14 cellular contexts compared by ENCODE assay signal in the genomic region with DNA sequence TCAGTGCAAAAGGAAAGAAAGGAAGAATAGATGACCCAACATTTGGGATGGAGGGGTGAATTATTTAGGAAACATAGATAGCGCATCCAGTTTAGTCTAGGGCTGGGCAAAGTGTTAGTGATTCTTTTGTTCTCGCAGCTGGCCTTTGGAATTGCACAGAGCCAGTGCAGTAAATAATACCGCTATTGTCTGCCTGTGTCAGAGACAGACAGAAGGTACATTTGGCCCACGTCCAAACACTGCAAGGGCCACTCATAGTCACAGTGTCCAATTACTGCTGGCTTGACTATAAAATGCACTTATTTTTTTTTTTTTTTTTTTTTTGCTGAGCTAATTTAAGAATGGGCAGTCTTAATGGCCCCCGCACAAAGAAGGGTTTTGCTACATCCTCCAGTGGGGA.
A peak's percentile ranks its signal among the peaks of the same experiment; 100 is the strongest.
DNase-seq lines count a peak whose midpoint lies in the region; ATAC-seq and TF ChIP-seq lines count a peak whose summit lies in the region.
"Had no signal": no experiment of that assay in that cellular context is flagged by ENCODE, and none has a peak within 500 bp of the region (broad histone marks: within the 10 kb centered on the region; RNA-seq: fewer than 3 reads in every experiment).

No MANE protein-coding gene starts in this region.

- no peak overlapping the region for H4K8ac ChIP-seq in neuronal stem cell (ENCODE audit: low read depth, low read length)

- POLR2A ChIA-PET in activated CD8-positive, alpha-beta T cell treated with anti-CD3 and anti-CD28 coated beads for 36 hours (lab: Charles Lee): no interaction called here

- no peak overlapping the region for H3K9ac ChIP-seq in neuronal stem cell (ENCODE audit: low read depth, low read length, poor library complexity)

- CTCF ChIA-PET in activated CD8-positive, alpha-beta T cell treated with anti-CD3 and anti-CD28 coated beads for 36 hours (lab: Charles Lee): no interaction called here

- no peak overlapping the region for H2AK5ac ChIP-seq in neuronal stem cell (ENCODE audit: low read depth, low read length)

- no peak for ATAC-seq in HG02970 (IDR thresholded peaks at IDR 0.05; ENCODE audit: low FRiP score, unreplicated experiment)
- ATAC-seq in GM18502 (IDR thresholded peaks at IDR 0.05; ENCODE audit: poor library complexity, unreplicated experiment): no peak
- ATAC-seq in activated CD8-positive, alpha-beta T cell treated with anti-CD3 and anti-CD28 coated beads for 36 hours: no peak
- ATAC-seq: naive thymus-derived CD4-positive, alpha-beta T cell; Right ventricle myocardium inferior had no signal

- no peak overlapping the region for H3K27ac Mint-ChIP-seq in activated CD8-positive, alpha-beta T cell treated with anti-CD3 and anti-CD28 coated beads for 36 hours

- H2BK5ac ChIP-seq in neuronal stem cell (ENCODE audit: low read length): no peak overlapping the region

- H3K36me3 ChIP-seq in neuronal stem cell (replicated peaks in 1 of 2; ENCODE audit: control insufficient read depth in 2 of 2, insufficient read depth in 2 of 2, low read length in 2 of 2): no peaks in the 10 kb centered on the region
- H3K36me3 ChIP-seq: breast epithelium, esophagus muscularis mucosa, WERI-Rb-1 had no signal

- H3K79me1 ChIP-seq in neuronal stem cell (ENCODE audit: low read depth, low read length): no peaks in the 10 kb centered on the region

- no peak overlapping the region for H3K23ac ChIP-seq in neuronal stem cell (ENCODE audit: low read depth, low read length, poor library complexity)

- H3K36me3 Mint-ChIP-seq in activated CD8-positive, alpha-beta T cell treated with anti-CD3 and anti-CD28 coated beads for 36 hours (ENCODE audit: low read depth): no peaks in the 10 kb centered on the region

- H2AFZ ChIP-seq in neuronal stem cell (ENCODE audit: low read length): no peak overlapping the region

- H3K27ac ChIP-seq in neuronal stem cell (replicated peaks; ENCODE audit: low read length): no peak overlapping the region
- H3K27ac ChIP-seq: breast epithelium, esophagus muscularis mucosa, WERI-Rb-1 had no signal

- no peak overlapping the region for H3K18ac ChIP-seq in neuronal stem cell (ENCODE audit: low read length)

- H3K4me1 ChIP-seq in neuronal stem cell (ENCODE audit: control insufficient read depth in 2 of 2, insufficient read depth in 1 of 2, low read depth in 1 of 2, low read length in 2 of 2): no peaks in the 10 kb centered on the region
- H3K4me1 ChIP-seq: breast epithelium, esophagus muscularis mucosa had no signal

- H4K91ac ChIP-seq in neuronal stem cell (ENCODE audit: low read depth, low read length, poor library complexity): no peak overlapping the region

- H3K4me3 ChIP-seq in neuronal stem cell (ENCODE audit: low read length in 2 of 2): no peak overlapping the region
- H3K4me3 ChIP-seq: breast epithelium, esophagus muscularis mucosa had no signal

- no peak overlapping the region for H3K14ac ChIP-seq in neuronal stem cell (ENCODE audit: low read length)

- no peak overlapping the region for H2BK120ac ChIP-seq in neuronal stem cell (ENCODE audit: low read depth, low read length)

- H2BK12ac ChIP-seq in neuronal stem cell (ENCODE audit: low read length): no peak overlapping the region

- no peak overlapping the region for H3K4me3 Mint-ChIP-seq in activated CD8-positive, alpha-beta T cell treated with anti-CD3 and anti-CD28 coated beads for 36 hours
- H3K4me3 Mint-ChIP-seq: naive thymus-derived CD4-positive, alpha-beta T cell had no signal

- no CpG with 5 or more reads among the region's 5 CpGs for WGBS in neuronal stem cell (ENCODE audit: extremely low coverage in 2 of 2, insufficient read length in 2 of 2, insufficient replicate concordance in 1 of 2), 2 donors

- no peak for TF ChIP-seq CTCF in activated CD8-positive, alpha-beta T cell treated with anti-CD3 and anti-CD28 coated beads for 36 hours (IDR thresholded peaks at IDR 0.05)

- intact Hi-C loops in activated CD8-positive, alpha-beta T cell treated with anti-CD3 and anti-CD28 coated beads for 36 hours (cut with micrococcal nuclease): no loop called here

- no peak overlapping the region for H2BK15ac ChIP-seq in neuronal stem cell (ENCODE audit: low read length)

- H3K4ac ChIP-seq in neuronal stem cell (ENCODE audit: low read length): no peak overlapping the region

- no peak overlapping the region for H3K4me2 ChIP-seq in neuronal stem cell (ENCODE audit: insufficient read depth, low read length, poor library complexity, severe bottlenecking)

- no peaks in the 10 kb centered on the region for H3K9me3 Mint-ChIP-seq in activated CD8-positive, alpha-beta T cell treated with anti-CD3 and anti-CD28 coated beads for 36 hours

- DNase-seq in NCI-H1092 treated with DMSO at 0.1 percent for 48 hours (lab: John Stamatoyannopoulos, UW) (peak; percentile 92), NCI-H524 (lab: John Stamatoyannopoulos, UW) (peak; percentile 97 to 98), cerebellar cortex (ENCODE audit: low spot score) (peak; percentile 63), retina (peak; percentile 51), neuronal stem cell (ENCODE audit: low spot score) (no peak)
- no peak for DNase-seq in activated CD8-positive, alpha-beta T cell treated with anti-CD3 and anti-CD28 coated beads for 36 hours
- DNase-seq: activated T-cell treated with anti-CD3 and anti-CD28 coated beads, Interleukin-2, amount 50 U/mL, for 1 hour; naive thymus-derived CD4-positive, alpha-beta T cell; WERI-Rb-1 had no signal

- H3K4me1 Mint-ChIP-seq in activated CD8-positive, alpha-beta T cell treated with anti-CD3 and anti-CD28 coated beads for 36 hours (ENCODE audit: low read depth): no peaks in the 10 kb centered on the region

- H3K9me3 ChIP-seq in neuronal stem cell (replicated peaks in 1 of 2; ENCODE audit: control insufficient read depth in 2 of 2, insufficient read depth in 1 of 2, low read depth in 1 of 2, low read length in 2 of 2): no peaks in the 10 kb centered on the region
- H3K9me3 ChIP-seq: breast epithelium had no signal

- no peaks in the 10 kb centered on the region for H3K27me3 Mint-ChIP-seq in activated CD8-positive, alpha-beta T cell treated with anti-CD3 and anti-CD28 coated beads for 36 hours
- H3K27me3 Mint-ChIP-seq: naive thymus-derived CD4-positive, alpha-beta T cell had no signal

- H3K27me3 ChIP-seq in neuronal stem cell (ENCODE audit: control insufficient read depth in 3 of 3, insufficient read depth in 3 of 3, low read depth in 1 of 3, low read length in 3 of 3): no peaks in the 10 kb centered on the region
- H3K27me3 ChIP-seq: breast epithelium, esophagus muscularis mucosa had no signal

Comparison
In these comparisons a context has a peak if more than half of its experiments do, and no peak if none do; other contexts are left out.
1. DNase-seq: peak in NCI-H1092 treated with DMSO at 0.1 percent for 48 hours (single experiment), NCI-H524 (2 of 2), cerebellar cortex (single experiment) and retina (single experiment); none in neuronal stem cell (single experiment) and activated CD8-positive, alpha-beta T cell treated with anti-CD3 and anti-CD28 coated beads for 36 hours (single experiment).